Comparison of ENCODE assay signal across 8 cellular contexts in genomic region chr1:65180977-65181376, GRCh38.
"Had no signal": no experiment of that assay in that cellular context is flagged by ENCODE, and none has a peak within 500 bp of the region (broad histone marks: within the 10 kb centered on the region; RNA-seq: fewer than 3 reads in every experiment).

No MANE protein-coding gene starts in this region.

- H3K4me1 Mint-ChIP-seq: IgD-negative memory B cell had no signal

- H3K9me3 Mint-ChIP-seq: HFFc6, IgD-negative memory B cell had no signal

- H3K27ac Mint-ChIP-seq: HFFc6, IgD-negative memory B cell had no signal

- H3K36me3 ChIP-seq: HAP-1 had no signal

- DNase-seq: GOT3, H7, HFFc6 had no signal

- H3K4me3 ChIP-seq: HAP-1 had no signal

- H3K27ac ChIP-seq: HL-60 had no signal

- ATAC-seq: HCT116, HepG2 had no signal

- H3K4me3 Mint-ChIP-seq: HFFc6, IgD-negative memory B cell had no signal

- H3K9me3 ChIP-seq: HAP-1 had no signal
